Comparison of ENCODE assay signal across 8 cellular contexts in the genomic region with DNA sequence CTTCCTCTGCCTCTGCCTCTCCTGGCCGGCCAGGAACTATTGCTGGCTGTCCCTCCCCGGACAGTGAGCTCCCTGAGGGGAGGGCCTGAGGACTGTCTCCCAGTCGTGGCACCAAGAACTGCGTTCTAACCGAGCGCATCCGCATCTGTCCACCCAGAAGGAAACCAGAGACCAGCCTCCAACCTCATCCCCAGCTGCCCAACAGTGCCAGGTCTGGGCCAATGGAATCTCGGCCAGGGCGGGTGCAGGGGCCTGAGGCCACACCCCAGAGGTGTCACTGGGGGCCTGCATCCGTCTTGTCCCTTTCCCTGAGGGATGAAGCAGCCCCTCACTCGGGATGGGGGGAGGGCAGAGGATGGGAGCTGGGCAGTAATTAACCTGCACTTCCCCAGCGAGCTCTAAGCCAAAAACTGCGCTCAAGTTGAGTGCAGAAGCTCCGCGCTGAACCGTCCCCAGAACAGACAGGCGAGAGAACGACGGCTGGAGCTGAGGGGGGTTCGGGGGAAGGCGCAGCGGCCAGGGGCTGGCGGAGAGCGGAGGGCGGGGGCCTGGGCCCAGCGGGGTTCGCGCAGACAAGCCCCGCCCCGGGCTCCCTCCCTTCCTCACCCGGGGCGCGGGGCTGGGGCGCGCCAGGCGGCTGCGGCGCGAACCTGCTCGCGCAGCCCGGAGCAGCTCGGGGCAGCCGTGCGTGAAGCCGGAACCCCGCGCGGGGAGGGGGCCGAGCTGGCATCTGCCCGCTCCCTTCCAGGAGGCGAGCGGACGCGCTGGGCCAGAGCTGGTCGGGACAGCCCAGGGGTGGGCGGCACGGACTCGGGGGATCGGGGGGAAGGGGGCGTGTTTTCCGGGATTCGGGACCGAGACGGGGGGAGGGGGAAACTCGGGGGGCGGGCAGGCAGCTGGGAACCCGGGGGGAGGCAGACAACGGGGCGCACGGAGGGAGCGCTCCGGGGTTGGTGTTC. TPM values are rescaled to one million over a fixed set of nuclear protein-coding genes. Genes with fewer than 3 reads are reported as not detected.
DNase-seq lines count a peak whose midpoint lies in the region; ATAC-seq, FAIRE-seq and TF ChIP-seq lines count a peak whose summit lies in the region.

No MANE protein-coding gene starts in this region.

- peaks cover 47% of the 10 kb centered on the region for H3K79me2 ChIP-seq in MM.1S (ENCODE audit: low read length)

- intact Hi-C loops in left ventricle myocardium superior (cut with micrococcal nuclease) = no loop called here

- DNase-seq in H54 (ENCODE audit: insufficient read length, low spot score) (peak; percentile 89), MM.1S (peak; percentile 75), SW480 (ENCODE audit: low spot score) (peak; percentile 62), amygdala (lab: John Stamatoyannopoulos, UW) (peak in 55 of 56 donors; percentile 46 to 95 (median 86)), left ventricle myocardium superior (peak; percentile 87), progenitor cell of endocrine pancreas (ENCODE audit: low spot score, unreplicated experiment) (peak; percentile 36), urothelium cell line (ENCODE audit: low spot score) (peak; percentile 89)

- ATAC-seq in left ventricle myocardium superior = peak; percentile 76

- FAIRE-seq in H54 (lab: Jason Lieb, UNC) (no peak), urothelium cell line (lab: Jason Lieb, UNC) (peak; percentile 27)

- H3K4me2 ChIP-seq in MM.1S (ENCODE audit: low read depth, low read length) = peak overlapping the region; percentile 99

- H3K27me3 Mint-ChIP-seq in progenitor cell of endocrine pancreas = peaks cover 36% of the 10 kb centered on the region

- H3K4me1 ChIP-seq in ES-I3 (ENCODE audit: insufficient read depth, low read length) (peaks cover 15% of the 10 kb centered on the region), MM.1S (ENCODE audit: low read length) (peaks cover 20% of the 10 kb centered on the region)

- no peaks in the 10 kb centered on the region for H3K9me2 ChIP-seq in MM.1S (replicated peaks; ENCODE audit: insufficient read depth, low read length)

- TF ChIP-seq POLR2A in H54 (IDR thresholded peaks at IDR 0.05; ENCODE audit: low read depth, low read length) = peak; percentile 38; the same call in 1 of the 2 replicates

- H3K9me3 Mint-ChIP-seq in progenitor cell of endocrine pancreas (ENCODE audit: low read depth) = no peaks in the 10 kb centered on the region

- H3K4me1 Mint-ChIP-seq in progenitor cell of endocrine pancreas (ENCODE audit: low read depth) = no peaks in the 10 kb centered on the region

- H3F3A ChIP-seq in MM.1S (ENCODE audit: insufficient read depth, low read length) = peaks cover 19% of the 10 kb centered on the region

- peak overlapping the region; percentile 74 for H3K4me3 ChIP-seq in MM.1S (ENCODE audit: low read length)

- no peaks in the 10 kb centered on the region for H4K20me1 ChIP-seq in MM.1S (ENCODE audit: insufficient read depth, low read length)

- peak overlapping the region; percentile 80 for H3K27ac ChIP-seq in MM.1S (ENCODE audit: low read length)

- H3K9ac ChIP-seq in ES-I3 (ENCODE audit: low read depth, low read length) = peak overlapping the region; percentile 57; the same call in 1 of the 2 replicates
- H3K9ac ChIP-seq in MM.1S (ENCODE audit: low read length) = peak overlapping the region; percentile 59; the same call in 1 of the 2 replicates

- H3K36me3 Mint-ChIP-seq in progenitor cell of endocrine pancreas (ENCODE audit: insufficient read depth) = no peaks in the 10 kb centered on the region

- H3K9me3 ChIP-seq in ES-I3 (ENCODE audit: control insufficient read depth, insufficient read depth, low read length) = no peaks in the 10 kb centered on the region
- no peaks in the 10 kb centered on the region for H3K9me3 ChIP-seq in MM.1S (replicated peaks; ENCODE audit: insufficient read depth, low read length)

- peak overlapping the region; percentile 83 for H2AFZ ChIP-seq in MM.1S (ENCODE audit: low read length)

- no peaks in the 10 kb centered on the region for H3K27me3 ChIP-seq in MM.1S (replicated peaks; ENCODE audit: insufficient read depth, low read length)

- no peak overlapping the region for H3K27ac Mint-ChIP-seq in progenitor cell of endocrine pancreas

- H3K36me3 ChIP-seq in ES-I3 (ENCODE audit: insufficient read depth, low read length) (no peaks in the 10 kb centered on the region), MM.1S (replicated peaks; ENCODE audit: insufficient read depth, low read length) (no peaks in the 10 kb centered on the region)

- TF ChIP-seq CTCF in MM.1S (IDR thresholded peaks at IDR 0.05; ENCODE audit: low read length) (no peak), progenitor cell of endocrine pancreas (IDR thresholded peaks at IDR 0.05; ENCODE audit: unreplicated experiment) (no peak)

- H3K4me3 Mint-ChIP-seq in progenitor cell of endocrine pancreas (ENCODE audit: low read depth) = peak overlapping the region; percentile 71

RNA-seq across cellular contexts. Expression of a gene that starts 1.4 kb away (rescaled TPM):
- total RNA-seq in left ventricle myocardium superior (50.9 TPM), progenitor cell of endocrine pancreas (0.48 and 0.55 TPM in 2 replicates)

RNA-seq across cellular contexts. Expression of a gene that starts 13.2 kb away (rescaled TPM):
- total RNA-seq in left ventricle myocardium superior = not detected
- not detected in 2 replicates for total RNA-seq in progenitor cell of endocrine pancreas

RNA-seq across cellular contexts. Expression of a gene that starts 45.7 kb away (rescaled TPM):
- 5.2 TPM for total RNA-seq in left ventricle myocardium superior
- 6.3 and 7.6 TPM in 2 replicates for total RNA-seq in progenitor cell of endocrine pancreas

RNA-seq across cellular contexts. Expression of a gene that starts 46.6 kb away (rescaled TPM):
- 3.8 TPM for total RNA-seq in left ventricle myocardium superior
- 4.3 and 4.9 TPM in 2 replicates for total RNA-seq in progenitor cell of endocrine pancreas

RNA-seq across cellular contexts. Expression of a gene that starts 53.5 kb away (rescaled TPM):
- total RNA-seq in left ventricle myocardium superior (216 TPM), progenitor cell of endocrine pancreas (172 and 184 TPM in 2 replicates)

Comparison
In these comparisons a context has a peak if more than half of its experiments do, and no peak if none do; other contexts are left out.
1. Peak in every context shown above with its lines: DNase-seq, ATAC-seq, H3K4me3 ChIP-seq and H3K27ac ChIP-seq.
2. DNase-seq: peak in every context shown above with its lines; median percentile 89 in H54; 89 in urothelium cell line; 87 in left ventricle myocardium superior; 86 in amygdala; 75 in MM.1S; 62 in SW480; 36 in progenitor cell of endocrine pancreas.
3. RNA of a gene that starts 1.4 kb away (total RNA-seq): 50.9 TPM in left ventricle myocardium superior (single experiment); 0.48 to 0.55 TPM in progenitor cell of endocrine pancreas; every median in the first group is over 10 times any median in the second.